15 cellular contexts compared by ENCODE assay signal in genomic region chr1:149903836-149904491, GRCh38. TPM values are rescaled to one million over a fixed set of nuclear protein-coding genes. Genes with fewer than 3 reads are reported as not detected.
DNase-seq lines count a peak whose midpoint lies in the region; ATAC-seq and TF ChIP-seq lines count a peak whose summit lies in the region.
"Had no signal": no experiment of that assay in that cellular context is flagged by ENCODE, and none has a peak within 500 bp of the region (broad histone marks: within the 10 kb centered on the region; RNA-seq: fewer than 3 reads in every experiment).

No MANE protein-coding gene starts in this region.

- H3K4me3 ChIP-seq in Caco-2 (ENCODE audit: low read depth, low read length) (no peak overlapping the region), WERI-Rb-1 (ENCODE audit: low read depth, low read length) (no peak overlapping the region)

- BruUV-seq in Caco-2 (replicated peaks; lab: Mats Ljungman, UMichigan) = no TSS peak

- H3K27ac Mint-ChIP-seq in Caco-2 (ENCODE audit: unreplicated experiment) (no peak overlapping the region), mesothelial cell of epicardium (peak overlapping the region; percentile 74)

- POLR2A ChIA-PET in Caco-2 (lab: Charles Lee) = interaction anchor here (1.5 kb wide), 1 partner anchor 16 kb away, joined by 10 read pairs; a partner anchor contains a TSS

- peaks cover 27% of the 10 kb centered on the region for H3K4me1 ChIP-seq in Caco-2
- H3K4me1 ChIP-seq: BE2C had no signal

- H3K36me3 Mint-ChIP-seq in Caco-2 (ENCODE audit: insufficient read depth, unreplicated experiment) = peaks cover 16% of the 10 kb centered on the region
- H3K36me3 Mint-ChIP-seq in mesothelial cell of epicardium = peaks cover 19% of the 10 kb centered on the region

- TF ChIP-seq CTCF in Caco-2 (IDR thresholded peaks at IDR 0.05; ENCODE audit: insufficient read depth in 1 of 2, low read depth in 1 of 2, low read length in 1 of 2, severe bottlenecking in 1 of 2, unreplicated experiment in 1 of 2) (no peak), WERI-Rb-1 (IDR thresholded peaks at IDR 0.05; ENCODE audit: low read depth, low read length) (no peak), mesothelial cell of epicardium (IDR thresholded peaks at IDR 0.05; ENCODE audit: unreplicated experiment) (no peak), GM20000 (IDR thresholded peaks at IDR 0.05; ENCODE audit: extremely low read depth, missing control alignments) (no peak)

- CTCF ChIA-PET in Caco-2 (lab: Charles Lee) = no interaction called here

- H3K27me3 ChIP-seq in Caco-2 (replicated peaks; ENCODE audit: control insufficient read depth, insufficient read depth, low read length) (no peaks in the 10 kb centered on the region), WERI-Rb-1 (ENCODE audit: insufficient read depth, low read depth, severe bottlenecking) (no peaks in the 10 kb centered on the region)
- H3K27me3 ChIP-seq: BE2C had no signal

- no peaks in the 10 kb centered on the region for H3K9me3 ChIP-seq in Caco-2
- no peaks in the 10 kb centered on the region for H3K9me3 ChIP-seq in WERI-Rb-1 (ENCODE audit: severe bottlenecking)
- H3K9me3 ChIP-seq: BE2C had no signal

- H3K9me3 Mint-ChIP-seq in Caco-2 (ENCODE audit: unreplicated experiment) (no peaks in the 10 kb centered on the region), mesothelial cell of epicardium (no peaks in the 10 kb centered on the region)
- H3K9me3 Mint-ChIP-seq: CD8-positive, alpha-beta memory T cell had no signal

- intact Hi-C loops in Caco-2 (cut with micrococcal nuclease; ENCODE audit: unreplicated experiment) = no loop called here

- H3K4me3 Mint-ChIP-seq in Caco-2 (ENCODE audit: unreplicated experiment) = no peak overlapping the region
- H3K4me3 Mint-ChIP-seq in mesothelial cell of epicardium = no peak overlapping the region
- H3K4me3 Mint-ChIP-seq: CD8-positive, alpha-beta memory T cell had no signal

- ATAC-seq in GM18511 (IDR thresholded peaks at IDR 0.05; ENCODE audit: unreplicated experiment) = no peak
- ATAC-seq: Panc1, SK-N-SH treated with all-trans-retinoic acid at 6 μM for 48 hours had no signal

- DNase-seq in AG20443 (ENCODE audit: low spot score) (peak; percentile 5), Caco-2 (peak; percentile 55 to 66), WERI-Rb-1 (peak; percentile 58), mesothelial cell of epicardium (ENCODE audit: low spot score in 2 of 2, unreplicated experiment in 2 of 2) (no peak), GM20000 (ENCODE audit: low spot score) (no peak)
- DNase-seq in stimulated activated CD4-positive, alpha-beta T cell treated with anti-CD3 and anti-CD28 coated beads, Interleukin-12 subunit alpha, Interleukin-12 subunit beta, amount 100 ng/mL, for 4 hours = no peak
- DNase-seq: BE2C; CD8-positive, alpha-beta memory T cell; NCI-H146; NCI-H345; NCI-H526 treated with DMSO at 0.1 percent for 48 hours; SHP77 had no signal

- H3K27me3 Mint-ChIP-seq in Caco-2 (ENCODE audit: insufficient read depth, unreplicated experiment) (no peaks in the 10 kb centered on the region), mesothelial cell of epicardium (ENCODE audit: low read depth) (no peaks in the 10 kb centered on the region)

- peak overlapping the region; percentile 36; the same call in 1 of the 2 replicates for H3K27ac ChIP-seq in WERI-Rb-1

- H3K4me1 Mint-ChIP-seq in Caco-2 (ENCODE audit: low read depth, unreplicated experiment) = peaks cover 44% of the 10 kb centered on the region
- peaks cover 22% of the 10 kb centered on the region for H3K4me1 Mint-ChIP-seq in mesothelial cell of epicardium

- H3K36me3 ChIP-seq in Caco-2 (ENCODE audit: control insufficient read depth, insufficient read depth, low read length) (no peaks in the 10 kb centered on the region), WERI-Rb-1 (peaks cover 67% of the 10 kb centered on the region)

RNA-seq across cellular contexts. Expression of gene BOLA1, which starts 4.6 kb away (rescaled TPM):
- total RNA-seq in Caco-2 (2022) = 22.7 and 22.9 TPM in 2 replicates
- total RNA-seq in mesothelial cell of epicardium = 11.6 to 12.4 TPM (median 11.7 TPM) in 3 replicates

RNA-seq across cellular contexts. Expression of gene SV2A, which starts 13.7 kb away (rescaled TPM):
- total RNA-seq in Caco-2 (2022) (4.7 TPM in 2 replicates), mesothelial cell of epicardium (19.1 to 20.3 TPM (median 19.6 TPM) in 3 replicates)

RNA-seq across cellular contexts. Expression of gene SF3B4, which starts 23.6 kb away (rescaled TPM):
- total RNA-seq in Caco-2 (2022) (103 and 104 TPM in 2 replicates), mesothelial cell of epicardium (68.7 to 72.8 TPM (median 69.2 TPM) in 3 replicates)

RNA-seq across cellular contexts. Expression of gene MTMR11, which starts 32.7 kb away (rescaled TPM):
- total RNA-seq in Caco-2 (2022) = 2.2 and 2.3 TPM in 2 replicates
- total RNA-seq in mesothelial cell of epicardium = 35.1 to 39.3 TPM (median 37.4 TPM) in 3 replicates

Comparison
In these comparisons a context has a peak if more than half of its experiments do, and no peak if none do; other contexts are left out.
1. DNase-seq: peak in AG20443 (single experiment), Caco-2 (2 of 2) and WERI-Rb-1 (single experiment); none in mesothelial cell of epicardium (0 of 2), GM20000 (single experiment) and stimulated activated CD4-positive, alpha-beta T cell treated with anti-CD3 and anti-CD28 coated beads, Interleukin-12 subunit alpha, Interleukin-12 subunit beta, amount 100 ng/mL, for 4 hours (single experiment).